Comparison of ENCODE assay signal across 18 cellular contexts in genomic region chr13:84279166-84279565, GRCh38.
"Had no signal": no experiment of that assay in that cellular context is flagged by ENCODE, and none has a peak within 500 bp of the region (broad histone marks: within the 10 kb centered on the region; RNA-seq: fewer than 3 reads in every experiment).

No MANE protein-coding gene starts in this region.

- H3K4me1 Mint-ChIP-seq: memory B cell; naive thymus-derived CD4-positive, alpha-beta T cell; neural progenitor cell; stimulated activated effector memory CD8-positive, alpha-beta T cell treated with anti-CD3 and anti-CD28 coated beads, Interleukin-12 subunit alpha, Interleukin-12 subunit beta, amount 100 ng/mL, for 72 hours had no signal

- H3K36me3 Mint-ChIP-seq: activated naive CD4-positive, alpha-beta T cell treated with anti-CD3 and anti-CD28 coated beads, Interleukin-2, amount 50 U/mL, for 72 hours; memory B cell; naive thymus-derived CD4-positive, alpha-beta T cell; neural progenitor cell; stimulated activated effector memory CD8-positive, alpha-beta T cell treated with anti-CD3 and anti-CD28 coated beads, Interleukin-12 subunit alpha, Interleukin-12 subunit beta, amount 100 ng/mL, for 72 hours had no signal

- H3K9me3 Mint-ChIP-seq: neural progenitor cell; stimulated activated effector memory CD8-positive, alpha-beta T cell treated with anti-CD3 and anti-CD28 coated beads, Interleukin-12 subunit alpha, Interleukin-12 subunit beta, amount 100 ng/mL, for 72 hours had no signal

- H3K4me3 ChIP-seq: body of pancreas, mucosa of descending colon, neural progenitor cell, ovary, right lobe of liver, stomach, vagina had no signal

- H3K27me3 ChIP-seq: body of pancreas, neural progenitor cell, ovary, right lobe of liver, stomach, vagina had no signal

- H3K36me3 ChIP-seq: neural progenitor cell, ovary, right lobe of liver, stomach, vagina had no signal

- ATAC-seq: activated naive CD4-positive, alpha-beta T cell treated with anti-CD3 and anti-CD28 coated beads, Interleukin-2, amount 50 U/mL, for 72 hours; body of pancreas; left ventricle myocardium superior; mucosa of descending colon; naive thymus-derived CD4-positive, alpha-beta T cell; right lobe of liver; stimulated activated effector memory CD8-positive, alpha-beta T cell treated with anti-CD3 and anti-CD28 coated beads, Interleukin-12 subunit alpha, Interleukin-12 subunit beta, amount 100 ng/mL, for 72 hours had no signal

- H3K27me3 Mint-ChIP-seq: memory B cell; naive thymus-derived CD4-positive, alpha-beta T cell had no signal

- H3K27ac Mint-ChIP-seq: activated naive CD4-positive, alpha-beta T cell treated with anti-CD3 and anti-CD28 coated beads, Interleukin-2, amount 50 U/mL, for 72 hours; memory B cell; naive thymus-derived CD4-positive, alpha-beta T cell; neural progenitor cell; stimulated activated effector memory CD8-positive, alpha-beta T cell treated with anti-CD3 and anti-CD28 coated beads, Interleukin-12 subunit alpha, Interleukin-12 subunit beta, amount 100 ng/mL, for 72 hours had no signal

- H3K4me3 Mint-ChIP-seq: memory B cell; naive thymus-derived CD4-positive, alpha-beta T cell; neural progenitor cell; stimulated activated effector memory CD8-positive, alpha-beta T cell treated with anti-CD3 and anti-CD28 coated beads, Interleukin-12 subunit alpha, Interleukin-12 subunit beta, amount 100 ng/mL, for 72 hours had no signal

- DNase-seq: activated CD4-positive, alpha-beta T cell treated with anti-CD3 and anti-CD28 coated beads, Interleukin-2, amount 50 U/mL, for 48 hours; activated gamma-delta T cell; body of pancreas; caudate nucleus; erythroblast; left ventricle myocardium superior; mucosa of descending colon; naive thymus-derived CD4-positive, alpha-beta T cell; ovary; right lobe of liver; stimulated activated CD4-positive, alpha-beta T cell treated with anti-CD3 and anti-CD28 coated beads, Interleukin-4, amount 100 ng/mL, for 24 hours; stomach; trophoblast cell had no signal
